Comparison of ENCODE assay signal across 16 cellular contexts in the genomic region with DNA sequence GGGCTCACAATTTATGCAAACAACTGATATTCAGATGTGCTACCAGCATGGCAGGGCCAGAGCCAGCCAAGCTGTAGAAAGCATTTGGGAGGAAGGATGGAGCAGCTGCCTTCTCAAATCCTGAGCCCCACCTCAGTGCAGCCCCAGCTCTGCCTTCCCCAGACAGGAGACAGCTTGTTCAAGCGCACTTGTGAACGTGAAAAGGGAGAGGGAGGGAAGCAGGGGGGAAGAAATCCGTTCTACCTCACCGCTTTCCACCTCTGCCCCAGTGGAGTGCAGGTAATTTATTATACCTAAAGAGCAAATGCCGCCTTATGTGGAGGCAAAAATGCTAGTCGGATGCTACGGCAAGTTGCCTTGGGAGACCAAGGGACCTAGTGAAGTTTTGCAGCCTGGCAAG.
DNase-seq lines count a peak whose midpoint lies in the region; ATAC-seq and TF ChIP-seq lines count a peak whose summit lies in the region.
"Had no signal": no experiment of that assay in that cellular context is flagged by ENCODE, and none has a peak within 500 bp of the region (broad histone marks: within the 10 kb centered on the region; RNA-seq: fewer than 3 reads in every experiment).

No MANE protein-coding gene starts in this region.

- 84% methylated on average over 7 of the region's 7 CpGs for WGBS in mesenchymal stem cell

- DNase-seq in DMS79 (lab: John Stamatoyannopoulos, UW) (peak; percentile 78), NCI-H128 (lab: John Stamatoyannopoulos, UW; ENCODE audit: unreplicated experiment) (peak; percentile 47), NCI-H2171 treated with DMSO at 0.1 percent for 48 hours (lab: John Stamatoyannopoulos, UW) (peak; percentile 87), mesenchymal stem cell (no peak), left lung (no peak), occipital lobe (lab: John Stamatoyannopoulos, UW) (no peak), hypothalamus (lab: John Stamatoyannopoulos, UW) (no peak)
- no peak for DNase-seq in activated CD4-positive, alpha-beta memory T cell treated with anti-CD3 and anti-CD28 coated beads, Interleukin-2, amount 10 ng/mL, durations not matched to agents 7 days and 5 days
- DNase-seq: ACHN; Calu3; CD4-positive, alpha-beta T cell; DMS 273 treated with DMSO at 0.1 percent for 48 hours; EL; GOT3 had no signal

- TF ChIP-seq CTCF in left lung (IDR thresholded peaks at IDR 0.05), result no peak

- H3K4me2 ChIP-seq in mesenchymal stem cell (ENCODE audit: low read length, poor library complexity, severe bottlenecking), result no peak overlapping the region
- H3K4me2 ChIP-seq: BLaER1 treated with 17β-estradiol and CSF1 and Interleukin-3, amounts not matched to agents 10 nM and 100 nM had no signal

- H2BK15ac ChIP-seq in mesenchymal stem cell (ENCODE audit: low read depth, poor library complexity, severe bottlenecking), result no peak overlapping the region

- H3K9me3 ChIP-seq in mesenchymal stem cell (ENCODE audit: control insufficient read depth, low read length), result no peaks in the 10 kb centered on the region
- H3K9me3 ChIP-seq in left lung, result no peaks in the 10 kb centered on the region
- H3K9me3 ChIP-seq: BLaER1 treated with 17β-estradiol and CSF1 and Interleukin-3, amounts not matched to agents 10 nM and 100 nM; HAP-1 had no signal

- no peak overlapping the region for H3K14ac ChIP-seq in mesenchymal stem cell (ENCODE audit: low read length in 2 of 2)

- intact Hi-C loops in left lung (cut with DNase I), result no loop called here

- no peak overlapping the region for H2AK5ac ChIP-seq in mesenchymal stem cell (ENCODE audit: low read length, severe bottlenecking)

- H3K4me1 Mint-ChIP-seq in activated CD4-positive, alpha-beta memory T cell treated with anti-CD3 and anti-CD28 coated beads, Interleukin-2, amount 10 ng/mL, durations not matched to agents 7 days and 5 days, result no peaks in the 10 kb centered on the region

- no peaks in the 10 kb centered on the region for H3K36me3 Mint-ChIP-seq in activated CD4-positive, alpha-beta memory T cell treated with anti-CD3 and anti-CD28 coated beads, Interleukin-2, amount 10 ng/mL, durations not matched to agents 7 days and 5 days (ENCODE audit: low read depth)

- no peak overlapping the region for H2BK120ac ChIP-seq in mesenchymal stem cell (ENCODE audit: low read depth, low read length)

- H3K27me3 ChIP-seq in mesenchymal stem cell (ENCODE audit: control insufficient read depth in 1 of 2, insufficient read depth in 1 of 2, low read length in 2 of 2), result peaks cover 0 to 31% of the 10 kb centered on the region in 2 experiments
- H3K27me3 ChIP-seq in left lung, result no peaks in the 10 kb centered on the region
- H3K27me3 ChIP-seq: BLaER1 treated with 17β-estradiol and CSF1 and Interleukin-3, amounts not matched to agents 10 nM and 100 nM had no signal

- peak overlapping the region; percentile 38 for H4K8ac ChIP-seq in mesenchymal stem cell (ENCODE audit: low read length)

- H3K4me1 ChIP-seq in mesenchymal stem cell (ENCODE audit: control insufficient read depth, insufficient read depth, low read depth, low read length), result peaks cover 3% of the 10 kb centered on the region
- H3K4me1 ChIP-seq in left lung, result no peaks in the 10 kb centered on the region
- H3K4me1 ChIP-seq: HAP-1 had no signal

- peaks cover 4% of the 10 kb centered on the region for H3K27me3 Mint-ChIP-seq in activated CD4-positive, alpha-beta memory T cell treated with anti-CD3 and anti-CD28 coated beads, Interleukin-2, amount 10 ng/mL, durations not matched to agents 7 days and 5 days

- no peak overlapping the region for H3K27ac Mint-ChIP-seq in activated CD4-positive, alpha-beta memory T cell treated with anti-CD3 and anti-CD28 coated beads, Interleukin-2, amount 10 ng/mL, durations not matched to agents 7 days and 5 days
- H3K27ac Mint-ChIP-seq: CD4-positive, alpha-beta T cell had no signal

- CTCF ChIA-PET in activated CD4-positive, alpha-beta memory T cell treated with anti-CD3 and anti-CD28 coated beads, Interleukin-2, amount 10 ng/mL, durations not matched to agents 7 days and 5 days (lab: Charles Lee), result no interaction called here

- no peak overlapping the region for H3K23ac ChIP-seq in mesenchymal stem cell (ENCODE audit: low read length in 2 of 2)

- H3K79me1 ChIP-seq in mesenchymal stem cell (replicated peaks; ENCODE audit: low read length, poor library complexity, severe bottlenecking), result no peaks in the 10 kb centered on the region

- H3K27ac ChIP-seq in mesenchymal stem cell (ENCODE audit: low read length, poor library complexity, severe bottlenecking) (no peak overlapping the region), left lung (no peak overlapping the region)
- H3K27ac ChIP-seq: BLaER1 treated with 17β-estradiol and CSF1 and Interleukin-3, amounts not matched to agents 10 nM and 100 nM had no signal

- H2BK5ac ChIP-seq in mesenchymal stem cell (ENCODE audit: low read depth, low read length, poor library complexity, severe bottlenecking), result no peak overlapping the region

- H3K36me3 ChIP-seq in mesenchymal stem cell (ENCODE audit: control insufficient read depth in 1 of 2, insufficient read depth in 2 of 2, low read depth in 1 of 2, low read length in 2 of 2) (no peaks in the 10 kb centered on the region), left lung (no peaks in the 10 kb centered on the region)
- H3K36me3 ChIP-seq: BLaER1 treated with 17β-estradiol and CSF1 and Interleukin-3, amounts not matched to agents 10 nM and 100 nM; HAP-1 had no signal

- no peak overlapping the region for H2AFZ ChIP-seq in mesenchymal stem cell (ENCODE audit: low read depth, low read length)

- POLR2A ChIA-PET in activated CD4-positive, alpha-beta memory T cell treated with anti-CD3 and anti-CD28 coated beads, Interleukin-2, amount 10 ng/mL, durations not matched to agents 7 days and 5 days (lab: Charles Lee), result no interaction called here

- H4K91ac ChIP-seq in mesenchymal stem cell (ENCODE audit: low read length), result no peak overlapping the region

- no peak overlapping the region for H3K4me3 ChIP-seq in mesenchymal stem cell (ENCODE audit: insufficient read depth in 1 of 2, low read depth in 1 of 2, low read length in 2 of 2)
- no peak overlapping the region for H3K4me3 ChIP-seq in left lung
- H3K4me3 ChIP-seq: BLaER1 treated with 17β-estradiol and CSF1 and Interleukin-3, amounts not matched to agents 10 nM and 100 nM; HAP-1 had no signal

- no peak overlapping the region for H3K18ac ChIP-seq in mesenchymal stem cell (ENCODE audit: low read depth in 1 of 2, low read length in 2 of 2)

- no peak overlapping the region for H2BK12ac ChIP-seq in mesenchymal stem cell (ENCODE audit: low read length in 2 of 2)

- H3K4ac ChIP-seq in mesenchymal stem cell (ENCODE audit: low read depth in 1 of 2, low read length in 2 of 2), result no peak overlapping the region

- H3K9me3 Mint-ChIP-seq in activated CD4-positive, alpha-beta memory T cell treated with anti-CD3 and anti-CD28 coated beads, Interleukin-2, amount 10 ng/mL, durations not matched to agents 7 days and 5 days, result no peaks in the 10 kb centered on the region
- H3K9me3 Mint-ChIP-seq: CD4-positive, alpha-beta T cell had no signal

- ATAC-seq in left lung, result no peak

- H3K9ac ChIP-seq in mesenchymal stem cell (ENCODE audit: low read length), result no peak overlapping the region
- H3K9ac ChIP-seq: BLaER1 treated with 17β-estradiol and CSF1 and Interleukin-3, amounts not matched to agents 10 nM and 100 nM had no signal

- no peak overlapping the region for H3K4me3 Mint-ChIP-seq in activated CD4-positive, alpha-beta memory T cell treated with anti-CD3 and anti-CD28 coated beads, Interleukin-2, amount 10 ng/mL, durations not matched to agents 7 days and 5 days
- H3K4me3 Mint-ChIP-seq: CD4-positive, alpha-beta T cell had no signal

Comparison
In these comparisons a context has a peak if more than half of its experiments do, and no peak if none do; other contexts are left out.
1. DNase-seq: peak in DMS79 (single experiment), NCI-H128 (single experiment) and NCI-H2171 treated with DMSO at 0.1 percent for 48 hours (single experiment); none in mesenchymal stem cell (single experiment), activated CD4-positive, alpha-beta memory T cell treated with anti-CD3 and anti-CD28 coated beads, Interleukin-2, amount 10 ng/mL, durations not matched to agents 7 days and 5 days (single experiment), left lung (0 of 2), occipital lobe (single experiment) and hypothalamus (0 of 51).